Comparison of ENCODE assay signal across 15 cellular contexts in the genomic region with DNA sequence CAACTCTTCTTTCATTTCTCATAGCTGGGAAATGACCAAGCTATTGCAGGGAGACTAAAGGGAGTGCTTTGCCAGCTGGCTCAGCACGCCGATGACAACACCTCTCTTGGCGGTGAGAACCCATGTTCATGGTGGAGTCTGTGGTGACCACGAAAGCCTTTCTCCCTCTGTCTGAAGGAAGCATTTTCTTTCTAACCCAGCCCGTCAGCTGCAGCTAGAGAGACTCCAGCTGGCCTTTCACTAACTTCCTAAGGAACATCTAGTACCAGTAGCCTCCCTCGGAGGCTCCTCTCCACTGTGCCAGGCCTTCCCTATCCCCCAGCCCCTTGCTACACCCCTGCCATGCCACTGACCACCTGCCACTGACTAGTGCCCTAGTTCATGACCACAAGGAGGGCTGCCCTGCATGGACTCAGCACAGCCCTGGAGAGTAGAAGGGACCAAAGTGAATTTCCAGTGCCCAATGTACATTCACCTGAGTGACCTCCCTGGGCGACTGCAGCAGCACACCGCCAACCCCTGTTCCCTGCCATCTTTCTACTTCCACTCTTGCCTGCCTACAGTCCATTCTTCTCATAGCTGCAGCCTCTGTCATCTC.
A peak's percentile ranks its signal among the peaks of the same experiment; 100 is the strongest.
DNase-seq lines count a peak whose midpoint lies in the region; ATAC-seq and TF ChIP-seq lines count a peak whose summit lies in the region.
"Had no signal": no experiment of that assay in that cellular context is flagged by ENCODE, and none has a peak within 500 bp of the region (broad histone marks: within the 10 kb centered on the region; RNA-seq: fewer than 3 reads in every experiment).

No MANE protein-coding gene starts in this region.

- DNase-seq in MG63 (peak; percentile 49), left ventricle myocardium inferior (peak; percentile 39), psoas muscle (peak; percentile 47 to 69)
- no peak for DNase-seq in activated naive CD4-positive, alpha-beta T cell treated with Interleukin-2 at 50 U/mL for 16 hours
- DNase-seq: Calu3; CD8-positive, alpha-beta T cell; DMS53; H7; HFFc6 had no signal

- no peak overlapping the region for H3K27ac ChIP-seq in gastroesophageal sphincter
- no peak overlapping the region for H3K27ac ChIP-seq in left ventricle myocardium inferior (replicated peaks)
- H3K27ac ChIP-seq in psoas muscle: no peak overlapping the region
- H3K27ac ChIP-seq: BLaER1 treated with 17β-estradiol and CSF1 and Interleukin-3, amounts not matched to agents 10 nM and 100 nM; HL-60 had no signal

- no peak for TF ChIP-seq EP300 in gastroesophageal sphincter (IDR thresholded peaks at IDR 0.05)

- 70 to 85% methylated on average over 4 to 6 of the region's 8 CpGs for WGBS in gastroesophageal sphincter (ENCODE audit: low coverage in 1 of 2), 2 donors
- WGBS in psoas muscle, 3 donors: 45 to 61% (median 59%) methylated on average over 8 of the region's 8 CpGs

- H3K4me1 ChIP-seq in gastroesophageal sphincter (no peaks in the 10 kb centered on the region), left ventricle myocardium inferior (peaks cover under 1% of the 10 kb centered on the region), psoas muscle (no peaks in the 10 kb centered on the region)
- H3K4me1 ChIP-seq: BLaER1 treated with 17β-estradiol and CSF1 and Interleukin-3, amounts not matched to agents 10 nM and 100 nM had no signal

- intact Hi-C loops in left ventricle myocardium inferior (cut with micrococcal nuclease): no loop called here
- intact Hi-C loops in psoas muscle (cut with DNase I): loop anchor here in 1 of 2 donors (10.0 kb wide), 1 partner anchor 56 kb away; no protein-coding TSS in a partner anchor

- H3K27me3 ChIP-seq in MG63 (no peaks in the 10 kb centered on the region), gastroesophageal sphincter (no peaks in the 10 kb centered on the region), left ventricle myocardium inferior (ENCODE audit: low read depth) (peaks cover 61% of the 10 kb centered on the region), psoas muscle (ENCODE audit: insufficient read depth in 3 of 3, low read length in 2 of 3) (peaks cover 0 to 2% (median 0%) of the 10 kb centered on the region in 3 donors)
- H3K27me3 ChIP-seq: BLaER1 treated with 17β-estradiol and CSF1 and Interleukin-3, amounts not matched to agents 10 nM and 100 nM had no signal

- peak; percentile 80 for ATAC-seq in gastroesophageal sphincter
- no peak for ATAC-seq in psoas muscle
- no peak for ATAC-seq in GM19452 (IDR thresholded peaks at IDR 0.05; ENCODE audit: unreplicated experiment)
- ATAC-seq: CD8-positive, alpha-beta T cell; GM23338; HCT116 had no signal

- TF ChIP-seq POLR2A in gastroesophageal sphincter (IDR thresholded peaks at IDR 0.05): no peak

- TF ChIP-seq CTCF in gastroesophageal sphincter (IDR thresholded peaks at IDR 0.05): no peak
- TF ChIP-seq CTCF in left ventricle myocardium inferior (IDR thresholded peaks at IDR 0.05; ENCODE audit: borderline replicate concordance): no peak
- no peak for TF ChIP-seq CTCF in psoas muscle (IDR thresholded peaks at IDR 0.05)

- H3K36me3 ChIP-seq in MG63: no peaks in the 10 kb centered on the region
- H3K36me3 ChIP-seq in gastroesophageal sphincter: no peaks in the 10 kb centered on the region
- H3K36me3 ChIP-seq in left ventricle myocardium inferior: no peaks in the 10 kb centered on the region
- H3K36me3 ChIP-seq in psoas muscle (ENCODE audit: insufficient read depth in 1 of 2, low read depth in 1 of 2): no peaks in the 10 kb centered on the region
- H3K36me3 ChIP-seq: BLaER1 treated with 17β-estradiol and CSF1 and Interleukin-3, amounts not matched to agents 10 nM and 100 nM had no signal

- no peak overlapping the region for H3K4me3 ChIP-seq in MG63
- no peak overlapping the region for H3K4me3 ChIP-seq in gastroesophageal sphincter
- H3K4me3 ChIP-seq in left ventricle myocardium inferior: no peak overlapping the region
- no peak overlapping the region for H3K4me3 ChIP-seq in psoas muscle
- H3K4me3 ChIP-seq: BLaER1 treated with 17β-estradiol and CSF1 and Interleukin-3, amounts not matched to agents 10 nM and 100 nM; GM23338 had no signal

- no peaks in the 10 kb centered on the region for H3K9me3 ChIP-seq in MG63
- no peaks in the 10 kb centered on the region for H3K9me3 ChIP-seq in gastroesophageal sphincter
- H3K9me3 ChIP-seq in left ventricle myocardium inferior (replicated peaks): no peaks in the 10 kb centered on the region
- H3K9me3 ChIP-seq in psoas muscle: no peaks in the 10 kb centered on the region
- H3K9me3 ChIP-seq: BLaER1 treated with 17β-estradiol and CSF1 and Interleukin-3, amounts not matched to agents 10 nM and 100 nM had no signal
